In genomic region chr17:9285602-9286001, GRCh38 we compare ENCODE assay signal across 11 cellular contexts.
"Had no signal": no experiment of that assay in that cellular context is flagged by ENCODE, and none has a peak within 500 bp of the region (broad histone marks: within the 10 kb centered on the region; RNA-seq: fewer than 3 reads in every experiment).

No MANE protein-coding gene starts in this region.

- ATAC-seq: foreskin keratinocyte; left colon; stimulated activated memory B cell treated with anti-CD40 and anti-IgM and Interleukin-4, amounts not matched to agents 10 μg/mL and 1 μg/mL and 100 μg/mL, for 72 hours had no signal

- H3K4me1 ChIP-seq: foreskin keratinocyte had no signal

- H3K27me3 ChIP-seq: foreskin keratinocyte, transverse colon had no signal

- H3K36me3 ChIP-seq: transverse colon had no signal

- H3K4me3 ChIP-seq: transverse colon had no signal

- DNase-seq: activated CD4-positive, alpha-beta memory T cell treated with anti-CD3 and anti-CD28 coated beads, Interleukin-2, amount 10 ng/mL, durations not matched to agents 7 days and 5 days; activated gamma-delta T cell; activated naive CD8-positive, alpha-beta T cell treated with anti-CD3 and anti-CD28 coated beads for 36 hours; activated T-cell treated with anti-CD3 and anti-CD28 coated beads, Interleukin-2, amount 50 U/mL, for 48 hours; anterior cingulate cortex; foreskin keratinocyte; left colon; small intestine; SW 1271; transverse colon had no signal

- H3K9me3 ChIP-seq: transverse colon had no signal

- H3K27ac ChIP-seq: foreskin keratinocyte had no signal
